18 cellular contexts compared by ENCODE assay signal in the genomic region with DNA sequence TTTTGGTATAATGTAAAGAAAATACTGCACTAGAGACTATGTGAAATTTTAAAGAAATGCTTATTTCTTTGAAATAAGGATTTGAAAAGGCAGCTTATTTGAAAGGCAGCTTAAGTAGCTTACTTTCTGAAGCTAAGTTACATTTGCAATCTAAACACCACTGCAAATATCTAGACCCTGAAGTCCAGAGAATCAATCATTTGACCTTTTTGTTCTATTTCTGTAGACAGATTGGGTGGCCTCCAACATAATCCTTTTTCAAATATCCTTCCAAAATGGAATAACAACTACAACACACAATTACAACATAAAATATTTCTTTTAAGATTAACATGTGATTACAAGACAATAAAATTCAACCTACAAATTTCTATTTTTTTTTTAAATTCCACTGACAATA.
DNase-seq lines count a peak whose midpoint lies in the region; ATAC-seq, FAIRE-seq and TF ChIP-seq lines count a peak whose summit lies in the region.
"Had no signal": no experiment of that assay in that cellular context is flagged by ENCODE, and none has a peak within 500 bp of the region (broad histone marks: within the 10 kb centered on the region; RNA-seq: fewer than 3 reads in every experiment).

No MANE protein-coding gene starts in this region.

- no peaks in the 10 kb centered on the region for H3K27me3 ChIP-seq in left ventricle myocardium inferior (ENCODE audit: low read depth)
- no peaks in the 10 kb centered on the region for H3K27me3 ChIP-seq in prostate gland (replicated peaks; ENCODE audit: insufficient read depth)
- H3K27me3 ChIP-seq: BLaER1 treated with 17β-estradiol and CSF1 and Interleukin-3, amounts not matched to agents 10 nM and 100 nM had no signal

- H3K9me3 Mint-ChIP-seq in mesothelial cell of epicardium, result no peaks in the 10 kb centered on the region

- intact Hi-C loops in left ventricle myocardium inferior (cut with micrococcal nuclease) (no loop called here), Right ventricle myocardium superior (cut with DNase I) (no loop called here), prostate gland (cut with DNase I) (no loop called here), posterior vena cava (cut with DNase I) (loop anchor here in 1 of 2 donors (5.0 kb wide), 1 partner anchor 424 kb away; no protein-coding TSS in a partner anchor)

- FAIRE-seq in endometrium (lab: Jason Lieb, UNC), result peak; percentile 77
- FAIRE-seq: H1 had no signal

- no peaks in the 10 kb centered on the region for H3K9me3 ChIP-seq in left ventricle myocardium inferior (replicated peaks)
- H3K9me3 ChIP-seq in prostate gland, result no peaks in the 10 kb centered on the region
- H3K9me3 ChIP-seq: BLaER1 treated with 17β-estradiol and CSF1 and Interleukin-3, amounts not matched to agents 10 nM and 100 nM had no signal

- H3K27me3 Mint-ChIP-seq in mesothelial cell of epicardium (ENCODE audit: low read depth), result no peaks in the 10 kb centered on the region

- H3K27ac ChIP-seq in left ventricle myocardium inferior (replicated peaks) (peak overlapping the region; percentile 35), prostate gland (no peak overlapping the region)
- H3K27ac ChIP-seq: BLaER1 treated with 17β-estradiol and CSF1 and Interleukin-3, amounts not matched to agents 10 nM and 100 nM; KMS-11 had no signal

- H3K36me3 ChIP-seq in left ventricle myocardium inferior (no peaks in the 10 kb centered on the region), prostate gland (no peaks in the 10 kb centered on the region)
- H3K36me3 ChIP-seq: BLaER1 treated with 17β-estradiol and CSF1 and Interleukin-3, amounts not matched to agents 10 nM and 100 nM had no signal

- no peak for ATAC-seq in Right ventricle myocardium superior (ENCODE audit: poor library complexity)

- no peak for DNase-seq in left ventricle myocardium inferior
- DNase-seq in Right ventricle myocardium superior, result no peak
- no peak for DNase-seq in mesothelial cell of epicardium (ENCODE audit: low spot score in 2 of 2, unreplicated experiment in 2 of 2)
- DNase-seq in prostate gland (ENCODE audit: low spot score), result no peak
- DNase-seq in T-helper 1 cell, result no peak
- no peak for DNase-seq in posterior vena cava (ENCODE audit: low spot score)
- DNase-seq in NK-92 treated with Interleukin-12 subunit alpha and Interleukin-12 subunit beta, amount 100 ng/mL, for 24 hours (lab: John Stamatoyannopoulos, UW), result no peak
- DNase-seq: CD8-positive, alpha-beta memory T cell; DMS 273 treated with DMSO at 0.1 percent for 48 hours; NCI-H1048; NCI-H1436 treated with DMSO at 0.1 percent for 48 hours; NCI-H2029 treated with DMSO at 0.1 percent for 48 hours; NCI-H2171 treated with DMSO at 0.1 percent for 48 hours; NCI-H446 treated with DMSO at 0.1 percent for 48 hours had no signal

- TF ChIP-seq POLR2A in prostate gland (IDR thresholded peaks at IDR 0.05), result no peak

- no peaks in the 10 kb centered on the region for H3K36me3 Mint-ChIP-seq in mesothelial cell of epicardium
- H3K36me3 Mint-ChIP-seq: CD8-positive, alpha-beta memory T cell had no signal

- peaks cover 29% of the 10 kb centered on the region for H3K4me1 Mint-ChIP-seq in mesothelial cell of epicardium
- H3K4me1 Mint-ChIP-seq: CD8-positive, alpha-beta memory T cell had no signal

- H3K27ac Mint-ChIP-seq in mesothelial cell of epicardium, result peak overlapping the region; percentile 52
- H3K27ac Mint-ChIP-seq: CD8-positive, alpha-beta memory T cell had no signal

- H3K4me3 ChIP-seq in left ventricle myocardium inferior (no peak overlapping the region), prostate gland (no peak overlapping the region)
- H3K4me3 ChIP-seq: BLaER1 treated with 17β-estradiol and CSF1 and Interleukin-3, amounts not matched to agents 10 nM and 100 nM had no signal

- TF ChIP-seq CTCF in left ventricle myocardium inferior (IDR thresholded peaks at IDR 0.05; ENCODE audit: borderline replicate concordance) (no peak), mesothelial cell of epicardium (IDR thresholded peaks at IDR 0.05; ENCODE audit: unreplicated experiment) (no peak), prostate gland (IDR thresholded peaks at IDR 0.05) (no peak)

- peaks cover 54% of the 10 kb centered on the region for H3K4me1 ChIP-seq in left ventricle myocardium inferior
- H3K4me1 ChIP-seq in prostate gland (replicated peaks), result no peaks in the 10 kb centered on the region

- H3K4me3 Mint-ChIP-seq in mesothelial cell of epicardium, result no peak overlapping the region
- H3K4me3 Mint-ChIP-seq: CD8-positive, alpha-beta memory T cell had no signal
